In genomic region chr1:78651247-78651646, GRCh38 we compare ENCODE assay signal across 8 cellular contexts. TPM values are rescaled to one million over a fixed set of nuclear protein-coding genes. Genes with fewer than 3 reads are reported as not detected.
DNase-seq lines count a peak whose midpoint lies in the region; ATAC-seq, FAIRE-seq and TF ChIP-seq lines count a peak whose summit lies in the region.

No MANE protein-coding gene starts in this region.

- H3K4me3 ChIP-seq in GM12878 (peak overlapping the region; percentile 95), osteoblast (ENCODE audit: insufficient read depth, low read length) (peak overlapping the region; percentile 61)

- CTCF ChIA-PET in GM12878 (lab: Yijun Ruan, JAX): interaction anchor here (0.8 to 1.4 kb wide), 3 partner anchors 25 to 31 kb away, joined by 3 to 6 read pairs (median 4); partner anchors contain the start of gene IFI44L
- CTCF ChIA-PET in HEK293T (lab: Yijun Ruan, JAX): no interaction called here

- intact Hi-C loops in GM12878 (cut with micrococcal nuclease; ENCODE audit: unreplicated experiment): loop anchor here (5.0 kb wide), 2 partner anchors 644 to 674 kb away; partner anchors contain the start of gene FUBP1

- H3K4me2 ChIP-seq in GM12878 (ENCODE audit: control insufficient read depth, insufficient read depth) (peak overlapping the region; percentile 78), osteoblast (ENCODE audit: insufficient read depth, low read length) (peak overlapping the region; percentile 76)

- POLR2A ChIA-PET in GM12878 (lab: Charles Lee): interaction anchor here (0.9 to 2.3 kb wide), 5 partner anchors 24 to 672 kb away, joined by 3 to 20 read pairs (median 8); partner anchors contain the start of genes DNAJB4, FUBP1 and IFI44L
- POLR2A ChIA-PET in HEK293T (lab: Yijun Ruan, JAX): no interaction called here

- BruUV-seq in GM12878 (replicated peaks; lab: Mats Ljungman, UMichigan): no TSS peak

- in situ Hi-C loops in GM12878 (cut with MboI): no loop called here
- in situ Hi-C loops in GM13977 (cut with MboI; ENCODE audit: low pct_unique_long_range_greater_than_20kb, low sequenced_read_pairs, unreplicated experiment): no loop called here

- no peak for TF ChIP-seq EP300 in GM12878 (IDR thresholded peaks at IDR 0.05; ENCODE audit: borderline replicate concordance in 1 of 2, control insufficient read depth in 1 of 2, low read depth in 2 of 2, low read length in 2 of 2)

- SMC1A ChIA-PET in GM12878 (lab: Charles Lee; ENCODE audit: uncharacterized antibody, unreplicated experiment): interaction anchor here (0.5 to 1.7 kb wide), 8 partner anchors 12 to 31 kb away, joined by 3 to 14 read pairs (median 3); partner anchors contain the start of gene IFI44L

- TF ChIP-seq RAD21 in GM12878 (IDR thresholded peaks at IDR 0.05; ENCODE audit: insufficient read depth, low read depth, low read length): no peak

- RAD21 ChIA-PET in GM12878 (lab: Charles Lee; ENCODE audit: unreplicated experiment): interaction anchor here (0.6 to 1.0 kb wide), 2 partner anchors 24 to 32 kb away, joined by 3 read pairs; partner anchors contain the start of gene IFI44L

- DNase-seq in HS-5 (ENCODE audit: low read depth): peak; percentile 58
- no peak for DNase-seq in GM12878 (ENCODE audit: low read depth, low spot score)
- DNase-seq in osteoblast (ENCODE audit: insufficient read length, low spot score, missing footprints): peak; percentile 4
- no peak for DNase-seq in HEK293T (ENCODE audit: extremely low spot score)
- DNase-seq in NCI-H1694 (lab: John Stamatoyannopoulos, UW): no peak
- no peak for DNase-seq in NCI-H2171 (lab: John Stamatoyannopoulos, UW)
- DNase-seq in GM13977 (ENCODE audit: low spot score): no peak

- WGBS in GM12878 (ENCODE audit: insufficient coverage, insufficient replicate concordance, low lambda C conversion rate, missing lambda C conversion rate): 2% methylated on average over 12 of the region's 12 CpGs

- H3K9ac ChIP-seq in GM12878 (ENCODE audit: control insufficient read depth, insufficient read depth, low read length): peak overlapping the region; percentile 84

- H2AFZ ChIP-seq in GM12878 (ENCODE audit: control insufficient read depth, low read depth, low read length) (no peak overlapping the region), osteoblast (ENCODE audit: low read length) (peak overlapping the region; percentile 72)

- TF ChIP-seq CTCF in GM12878 (IDR thresholded peaks at IDR 0.05 in 2 of 3, conservative IDR thresholded peaks at IDR 0.05 in 1 of 3; ENCODE audit: control insufficient read depth in 2 of 3, extremely low read depth in 1 of 3, insufficient read depth in 1 of 3, low read depth in 3 of 3, low read length in 3 of 3): no peak
- no peak for TF ChIP-seq CTCF in osteoblast (IDR thresholded peaks at IDR 0.05; ENCODE audit: extremely low read depth, low read depth, low read length)
- no peak for TF ChIP-seq CTCF in GM13977 (IDR thresholded peaks at IDR 0.05; ENCODE audit: extremely low read depth, insufficient read depth, missing control alignments)

- H3K27ac ChIP-seq in GM12878 (ENCODE audit: control insufficient read depth, insufficient read depth) (peak overlapping the region; percentile 82), osteoblast (ENCODE audit: low read depth, low read length) (peak overlapping the region; percentile 50)

- TF ChIP-seq POLR2A in GM12878 (IDR thresholded peaks at IDR 0.05; ENCODE audit: low read depth, low read length): peak; percentile 60; the same call in 1 of the 2 replicates

- peak; percentile 55 for ATAC-seq in GM18511 (IDR thresholded peaks at IDR 0.05; ENCODE audit: unreplicated experiment)
- ATAC-seq in GM12878: peak; percentile 34

- H3K79me2 ChIP-seq in GM12878 (ENCODE audit: control insufficient read depth, insufficient read depth, low read length) (peaks cover 70% of the 10 kb centered on the region), osteoblast (ENCODE audit: insufficient read depth, low read length) (peaks cover 14% of the 10 kb centered on the region)

- no peak for FAIRE-seq in GM12878 (lab: Jason Lieb, UNC)

- H4K20me1 ChIP-seq in GM12878 (ENCODE audit: control insufficient read depth, insufficient read depth): no peaks in the 10 kb centered on the region
- no peaks in the 10 kb centered on the region for H4K20me1 ChIP-seq in osteoblast (ENCODE audit: insufficient read depth, low read length)

- H3K4me1 ChIP-seq in GM12878 (ENCODE audit: control insufficient read depth, insufficient read depth, low read length): no peaks in the 10 kb centered on the region
- peaks cover 2% of the 10 kb centered on the region for H3K4me1 ChIP-seq in osteoblast (ENCODE audit: insufficient read depth, low read length)

- H3K9me3 ChIP-seq in GM12878 (replicated peaks; ENCODE audit: control insufficient read depth, insufficient read depth, low read length) (peaks cover 16% of the 10 kb centered on the region), osteoblast (ENCODE audit: low read depth, low read length) (no peaks in the 10 kb centered on the region)

- H3K36me3 ChIP-seq in GM12878 (ENCODE audit: control insufficient read depth in 2 of 2, insufficient read depth in 2 of 2, low read length in 1 of 2) (peaks cover 0 to 8% of the 10 kb centered on the region in 2 experiments; a peak in 1 of 4 replicates), osteoblast (ENCODE audit: insufficient read depth, low read length) (no peaks in the 10 kb centered on the region)

- H3K27me3 ChIP-seq in GM12878 (replicated peaks in 1 of 2; ENCODE audit: control insufficient read depth in 2 of 2, insufficient read depth in 2 of 2, low read length in 1 of 2) (no peaks in the 10 kb centered on the region), osteoblast (ENCODE audit: insufficient read depth, low read length) (no peaks in the 10 kb centered on the region)

TF ChIP-seq in GM12878, 131 proteins besides CTCF, POLR2A, EP300 and RAD21 (continues in another document):
- TF ChIP-seq KAT2A (conservative IDR thresholded peaks at IDR 0.05; ENCODE audit: control insufficient read depth, low read depth, low read length) (no peak), DPF2 (IDR thresholded peaks at IDR 0.05) (no peak)

TF ChIP-seq in HEK293T, 16 proteins besides CTCF, POLR2A, EP300 and RAD21 (continues in another document):
- TF ChIP-seq ARNT (IDR thresholded peaks at IDR 0.05) (no peak), CTBP1 (IDR thresholded peaks at IDR 0.05; ENCODE audit: borderline replicate concordance) (no peak), FOXK2 (IDR thresholded peaks at IDR 0.05) (no peak), NFRKB (IDR thresholded peaks at IDR 0.05) (no peak), HDGF (IDR thresholded peaks at IDR 0.05; ENCODE audit: borderline replicate concordance) (no peak), PKNOX1 (IDR thresholded peaks at IDR 0.05) (no peak), L3MBTL2 (conservative IDR thresholded peaks at IDR 0.05) (no peak), LEF1 (IDR thresholded peaks at IDR 0.05; ENCODE audit: borderline replicate concordance) (no peak), SP1 (IDR thresholded peaks at IDR 0.05) (no peak), SUZ12 (IDR thresholded peaks at IDR 0.05) (no peak), BHLHE40 (IDR thresholded peaks at IDR 0.05; ENCODE audit: borderline replicate concordance) (no peak), TARDBP (IDR thresholded peaks at IDR 0.05) (no peak)

RNA-seq across cellular contexts. Expression of gene IFI44, which starts 1.6 kb away (rescaled TPM):
- 142 and 145 TPM in 2 replicates for total RNA-seq in GM12878 (2013; cell fraction: nucleolus; rRNA removed)
- 67.2 and 97.3 TPM in 2 replicates for total RNA-seq in GM12878 (2014; rRNA removed)
- 106 and 119 TPM in 2 replicates for total RNA-seq in GM12878 (2014; rRNA removed; fragmentation: Illumina TruSeq; extraction: Trizol)
- 74.0 and 79.2 TPM in 2 replicates for total RNA-seq in GM12878 (2021)
- polyA plus RNA-seq in GM12878 (2011; ENCODE audit: low read depth): 56.8 TPM
- 272 and 466 TPM in 2 replicates for polyA plus RNA-seq in GM12878 (2011; rRNA removed)
- 65.6 and 77.9 TPM in 2 replicates for polyA plus RNA-seq in GM12878 (2011; cell fraction: cytosol; rRNA removed)
- polyA plus RNA-seq in GM12878 (2011; cell fraction: nucleus; rRNA removed): 234 and 256 TPM in 2 replicates
- polyA plus RNA-seq in GM12878 (2012): 83.6 and 95.2 TPM in 2 replicates
- 120 and 175 TPM in 2 replicates for polyA plus RNA-seq in GM12878 (2014; fragmentation: Illumina TruSeq; extraction: Trizol)
- polyA plus RNA-seq in GM12878 (2014; fragmentation: Nextera tagmentation; extraction: Ambion mirVana): 100 to 1,000 TPM in 1 of 2 experiments, 10 to 100 TPM in 1; 75.6 to 125 TPM
- 111 and 139 TPM in 2 replicates for polyA plus RNA-seq in GM12878 (2014; rRNA removed)
- polyA plus RNA-seq in GM12878 (2016; fragmentation: Nextera tagmentation; extraction: Ambion mirVana): 10 to 100 TPM; 37.7 to 40.9 TPM
- polyA minus RNA-seq in GM12878 (2011; rRNA and poly(A)+ RNA removed): 94.7 and 151 TPM in 2 replicates
- polyA minus RNA-seq in GM12878 (2011; cell fraction: cytosol; rRNA and poly(A)+ RNA removed): 40.8 and 52.7 TPM in 2 replicates
- 112 and 120 TPM in 2 replicates for polyA minus RNA-seq in GM12878 (2011; cell fraction: nucleus; rRNA and poly(A)+ RNA removed)
- total RNA-seq in osteoblast: 33.9 and 35.8 TPM in 2 replicates

RNA-seq across cellular contexts. Expression of gene IFI44L, which starts 31.0 kb away (rescaled TPM):
- 614 and 643 TPM in 2 replicates for total RNA-seq in GM12878 (2013; cell fraction: nucleolus; rRNA removed)
- total RNA-seq in GM12878 (2014; rRNA removed) (150 and 212 TPM in 2 replicates), GM12878 (2014; rRNA removed; fragmentation: Illumina TruSeq; extraction: Trizol) (243 and 303 TPM in 2 replicates), GM12878 (2021) (187 and 193 TPM in 2 replicates), osteoblast (28.3 and 49.2 TPM in 2 replicates)
- polyA plus RNA-seq in GM12878 (2011; ENCODE audit: low read depth): 135 TPM
- polyA plus RNA-seq in GM12878 (2011; rRNA removed) (371 and 634 TPM in 2 replicates), GM12878 (2014; fragmentation: Illumina TruSeq; extraction: Trizol) (199 and 309 TPM in 2 replicates), GM12878 (2014; fragmentation: Nextera tagmentation; extraction: Ambion mirVana) (100 to 1,000 TPM; 124 to 158 TPM), GM12878 (2014; rRNA removed) (143 and 224 TPM in 2 replicates), GM12878 (2016; fragmentation: Nextera tagmentation; extraction: Ambion mirVana) (10 to 100 TPM; 58.0 to 66.1 TPM)
- 91.6 and 111 TPM in 2 replicates for polyA plus RNA-seq in GM12878 (2011; cell fraction: cytosol; rRNA removed)
- 333 and 408 TPM in 2 replicates for polyA plus RNA-seq in GM12878 (2011; cell fraction: nucleus; rRNA removed)
- 177 and 266 TPM in 2 replicates for polyA plus RNA-seq in GM12878 (2012)
- 175 and 241 TPM in 2 replicates for polyA minus RNA-seq in GM12878 (2011; rRNA and poly(A)+ RNA removed)
- 52.7 and 78.4 TPM in 2 replicates for polyA minus RNA-seq in GM12878 (2011; cell fraction: cytosol; rRNA and poly(A)+ RNA removed)
- polyA minus RNA-seq in GM12878 (2011; cell fraction: nucleus; rRNA and poly(A)+ RNA removed): 305 and 307 TPM in 2 replicates

Comparison
In these comparisons a context has a peak if more than half of its experiments do, and no peak if none do; other contexts are left out.
1. DNase-seq: peak in HS-5 (single experiment) and osteoblast (single experiment); none in GM12878 (single experiment), HEK293T (single experiment), NCI-H1694 (single experiment), NCI-H2171 (single experiment) and GM13977 (single experiment).